15 cellular contexts compared by ENCODE assay signal in genomic region chr6:20024316-20024673, GRCh38.
DNase-seq lines count a peak whose midpoint lies in the region; ATAC-seq and TF ChIP-seq lines count a peak whose summit lies in the region.
"Had no signal": no experiment of that assay in that cellular context is flagged by ENCODE, and none has a peak within 500 bp of the region (broad histone marks: within the 10 kb centered on the region; RNA-seq: fewer than 3 reads in every experiment).

No MANE protein-coding gene starts in this region.

- no peak for DNase-seq in effector memory CD8-positive, alpha-beta T cell
- no peak for DNase-seq in left ventricle myocardium inferior
- no peak for DNase-seq in stimulated activated naive CD4-positive, alpha-beta T cell (lab: John Stamatoyannopoulos, UW)
- no peak for DNase-seq in EL
- DNase-seq: central memory CD4-positive, alpha-beta T cell; heart right ventricle; NCI-H1105; NCI-H524 treated with DMSO at 0.1 percent for 48 hours; sigmoid colon had no signal

- no peaks in the 10 kb centered on the region for H3K79me2 ChIP-seq in Loucy (ENCODE audit: insufficient read depth, low read length)

- intact Hi-C loops in left ventricle myocardium inferior (cut with micrococcal nuclease), result no loop called here

- H3K9me3 ChIP-seq in Loucy (ENCODE audit: insufficient read depth, low read depth, low read length) (no peaks in the 10 kb centered on the region), left ventricle myocardium inferior (replicated peaks) (no peaks in the 10 kb centered on the region)
- H3K9me3 ChIP-seq: heart right ventricle, sigmoid colon had no signal

- H3K27me3 Mint-ChIP-seq in effector memory CD8-positive, alpha-beta T cell, result peaks cover 10 to 16% of the 10 kb centered on the region in 2 donors

- H3K27me3 ChIP-seq in Loucy (ENCODE audit: insufficient read depth, low read length, poor library complexity, severe bottlenecking) (no peaks in the 10 kb centered on the region), left ventricle myocardium inferior (ENCODE audit: low read depth) (no peaks in the 10 kb centered on the region)
- H3K27me3 ChIP-seq: heart right ventricle, sigmoid colon had no signal

- peaks cover 7% of the 10 kb centered on the region for H3F3A ChIP-seq in Loucy (ENCODE audit: low read depth)

- TF ChIP-seq CTCF in Loucy (conservative IDR thresholded peaks at IDR 0.05; ENCODE audit: low read length) (no peak), left ventricle myocardium inferior (IDR thresholded peaks at IDR 0.05; ENCODE audit: borderline replicate concordance) (no peak)

- no peaks in the 10 kb centered on the region for H3K9me2 ChIP-seq in Loucy (replicated peaks; ENCODE audit: low read depth, low read length)

- peaks cover 20 to 22% of the 10 kb centered on the region in 2 donors for H3K4me1 Mint-ChIP-seq in effector memory CD8-positive, alpha-beta T cell (ENCODE audit: low read depth in 2 of 2)

- peak overlapping the region; percentile 46 for H3K9ac ChIP-seq in Loucy (ENCODE audit: low read depth, low read length, poor library complexity, severe bottlenecking)

- H3K36me3 Mint-ChIP-seq in effector memory CD8-positive, alpha-beta T cell (ENCODE audit: insufficient read depth), result peaks cover 4% of the 10 kb centered on the region

- H3K4me2 ChIP-seq in Loucy (ENCODE audit: low read depth, low read length, poor library complexity, severe bottlenecking), result peak overlapping the region; percentile 67

- no peak overlapping the region for H2AFZ ChIP-seq in Loucy (ENCODE audit: low read length)

- H3K27ac Mint-ChIP-seq in effector memory CD8-positive, alpha-beta T cell, result peak overlapping the region; percentile 87 to 92

- peak overlapping the region; percentile 77 for H3K4me3 Mint-ChIP-seq in effector memory CD8-positive, alpha-beta T cell
- H3K4me3 Mint-ChIP-seq: neural crest cell had no signal

- H3K27ac ChIP-seq in left ventricle myocardium inferior (replicated peaks), result no peak overlapping the region
- H3K27ac ChIP-seq: heart right ventricle, RWPE1, sigmoid colon had no signal

- no peaks in the 10 kb centered on the region for H4K20me1 ChIP-seq in Loucy (ENCODE audit: insufficient read depth, low read length, poor library complexity, severe bottlenecking)

- ATAC-seq in GM18867 (IDR thresholded peaks at IDR 0.05; ENCODE audit: unreplicated experiment) (peak; percentile 8), GM21528 (IDR thresholded peaks at IDR 0.05; ENCODE audit: low FRiP score, unreplicated experiment) (peak; percentile 6)
- peak; percentile 14 for ATAC-seq in effector memory CD8-positive, alpha-beta T cell (replicated peaks)
- ATAC-seq: heart right ventricle, left lobe of liver had no signal

- H3K4me1 ChIP-seq in Loucy (ENCODE audit: insufficient read depth, low read length, poor library complexity, severe bottlenecking) (peaks cover 17% of the 10 kb centered on the region), left ventricle myocardium inferior (no peaks in the 10 kb centered on the region)
- H3K4me1 ChIP-seq: heart right ventricle, sigmoid colon had no signal

- H3K36me3 ChIP-seq in Loucy (ENCODE audit: insufficient read depth, low read length) (no peaks in the 10 kb centered on the region), left ventricle myocardium inferior (no peaks in the 10 kb centered on the region)
- H3K36me3 ChIP-seq: heart right ventricle, sigmoid colon had no signal

- H3K4me3 ChIP-seq in Loucy (ENCODE audit: low read length, poor library complexity, severe bottlenecking), result peak overlapping the region; percentile 65
- no peak overlapping the region for H3K4me3 ChIP-seq in left ventricle myocardium inferior
- H3K4me3 ChIP-seq: sigmoid colon had no signal

- H3K9me3 Mint-ChIP-seq in effector memory CD8-positive, alpha-beta T cell, result no peaks in the 10 kb centered on the region
